ENCODE assay signal across 1 cellular context in the genomic region with DNA sequence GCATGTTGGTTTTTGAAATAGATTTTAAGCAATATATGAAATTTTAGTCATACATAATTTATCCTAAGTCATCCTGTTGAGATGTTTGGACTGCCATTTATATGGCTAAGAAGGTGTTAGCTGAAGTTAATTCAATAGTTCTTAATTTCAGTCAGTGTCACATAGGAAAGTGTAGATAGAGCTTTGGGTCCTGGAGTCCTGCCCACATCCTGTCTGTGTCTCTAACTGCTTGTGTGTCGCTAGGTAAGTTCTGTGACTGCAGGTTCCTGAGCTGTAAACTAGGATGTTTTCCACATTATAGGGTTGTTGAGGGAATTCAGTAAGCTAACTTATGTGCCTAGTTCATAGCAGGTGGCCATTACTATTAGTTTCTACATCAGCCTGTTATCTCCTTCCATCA.
TF ChIP-seq lines count a peak whose summit lies in the region.

No MANE protein-coding gene starts in this region.

TF ChIP-seq in GM12878, 131 proteins besides CTCF, POLR2A, EP300 and RAD21:
- TF ChIP-seq ZNF384 (IDR thresholded peaks at IDR 0.05; ENCODE audit: borderline replicate concordance, low read depth, low read length) (no peak), RFX5 (IDR thresholded peaks at IDR 0.05; ENCODE audit: low read depth, low read length) (0 out of 2 replicates have a peak, but pooled peaks have one; percentile 20), ATF7 (IDR thresholded peaks at IDR 0.05; ENCODE audit: low read depth) (no peak), FOXK2 (IDR thresholded peaks at IDR 0.05) (no peak), POU2F2 (IDR thresholded peaks at IDR 0.05; ENCODE audit: borderline replicate concordance, low read depth, low read length) (no peak), REST (IDR thresholded peaks at IDR 0.05; ENCODE audit: low read depth, low read length) (no peak), RUNX3 (IDR thresholded peaks at IDR 0.05; ENCODE audit: low read length) (peak; percentile 45; the same call in 1 of the 2 replicates)
- TF ChIP-seq, protein P1, sequence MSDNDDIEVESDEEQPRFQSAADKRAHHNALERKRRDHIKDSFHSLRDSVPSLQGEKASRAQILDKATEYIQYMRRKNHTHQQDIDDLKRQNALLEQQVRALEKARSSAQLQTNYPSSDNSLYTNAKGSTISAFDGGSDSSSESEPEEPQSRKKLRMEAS (IDR thresholded peaks at IDR 0.05; ENCODE audit: low read depth, low read length): no peak
TF ChIP-seq in GM12878: peak in this region for 2.
